33 cellular contexts compared by ENCODE assay signal in the genomic region with DNA sequence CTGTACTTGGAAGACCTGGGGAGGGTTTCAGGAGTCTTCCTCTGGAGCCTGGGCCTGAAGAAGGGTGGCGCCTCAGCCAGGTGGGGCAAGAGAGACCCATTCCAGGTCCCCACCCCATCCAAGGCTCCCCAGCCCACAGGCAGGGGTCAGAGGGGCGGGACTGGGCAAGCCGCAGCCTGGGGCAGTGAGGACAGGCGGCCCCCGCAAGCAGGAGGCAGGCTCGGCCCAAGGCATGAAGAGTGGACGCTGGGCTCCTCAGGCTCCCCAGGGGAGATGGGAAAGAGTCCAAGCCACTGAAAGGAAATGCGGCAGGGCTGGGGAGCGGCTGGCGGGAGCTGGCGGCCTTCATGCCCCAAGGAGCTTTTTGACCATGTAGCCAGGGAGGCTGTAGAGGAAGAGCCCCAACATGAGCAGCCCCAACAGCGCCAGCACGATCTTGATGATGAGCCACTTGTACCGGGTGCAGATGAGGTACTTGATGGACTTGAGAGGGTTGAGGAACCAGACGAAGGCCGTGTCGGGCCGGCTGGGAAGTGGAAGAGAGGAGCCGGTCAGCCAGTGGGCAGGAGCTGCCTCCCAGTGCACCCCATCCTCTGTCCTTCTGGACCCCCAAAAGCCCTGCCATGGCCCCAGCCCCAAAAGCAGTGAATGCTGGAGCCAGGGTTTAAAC. TPM values are rescaled to one million over a fixed set of nuclear protein-coding genes. Genes with fewer than 3 reads are reported as not detected.
DNase-seq lines count a peak whose midpoint lies in the region; ATAC-seq, FAIRE-seq and TF ChIP-seq lines count a peak whose summit lies in the region.
"Had no signal": no experiment of that assay in that cellular context is flagged by ENCODE, and none has a peak within 500 bp of the region (broad histone marks: within the 10 kb centered on the region; RNA-seq: fewer than 3 reads in every experiment).

No MANE protein-coding gene starts in this region.

- in situ Hi-C loops in GM13977 (cut with MboI; ENCODE audit: low pct_unique_long_range_greater_than_20kb, low sequenced_read_pairs, unreplicated experiment): loop anchor here (25.0 kb wide), 1 partner anchor 496 kb away; no protein-coding TSS in a partner anchor

- H3K27ac ChIP-seq in neural progenitor cell (no peak overlapping the region), substantia nigra (ENCODE audit: low read depth, low read length, poor library complexity, severe bottlenecking) (no peak overlapping the region)
- H3K27ac ChIP-seq: adrenal gland, KMS-11, ovary had no signal

- H3K4me2 ChIP-seq in neural progenitor cell: peak overlapping the region; percentile 18
- H3K4me2 ChIP-seq: KMS-11, SK-N-SH had no signal

- no peaks in the 10 kb centered on the region for H4K20me1 ChIP-seq in neural progenitor cell (ENCODE audit: low read depth)

- no peaks in the 10 kb centered on the region for H3K9me3 ChIP-seq in neural progenitor cell (ENCODE audit: low read depth)
- H3K9me3 ChIP-seq: A549, adrenal gland, mucosa of descending colon, ovary, SK-N-SH had no signal

- TF ChIP-seq POLR2A in H54 (IDR thresholded peaks at IDR 0.05; ENCODE audit: low read depth, low read length): no peak

- peak; percentile 46 for DNase-seq in activated effector memory CD4-positive, alpha-beta T cell treated with anti-CD3 and anti-CD28 coated beads, Interleukin-2, amount 50 U/mL, for 16 hours
- DNase-seq in activated effector memory CD4-positive, alpha-beta T cell treated with Interleukin-2 at 50 U/mL for 16 hours: no peak
- DNase-seq in astrocyte of the hippocampus (ENCODE audit: low read depth, low spot score) (peak; percentile 31), neural progenitor cell (ENCODE audit: low spot score) (no peak), GM13977 (ENCODE audit: low spot score) (no peak), H54 (ENCODE audit: insufficient read length, low spot score) (no peak), substantia nigra (lab: John Stamatoyannopoulos, UW) (no peak)
- DNase-seq: activated CD4-positive, alpha-beta T cell treated with anti-CD3 and anti-CD28 coated beads for 48 hours; activated naive CD4-positive, alpha-beta T cell; activated T-cell treated with anti-CD3 and anti-CD28 coated beads, Interleukin-2, amount 50 U/mL, for 4 hours; CD4-positive, alpha-beta memory T cell; effector CD8-positive, alpha-beta T cell; erythroblast; H7; mucosa of descending colon; NCI-H2081; NCI-H748 treated with DMSO at 0.1 percent for 48 hours; retina; SK-N-SH; stimulated activated CD4-positive, alpha-beta T cell treated with anti-CD3 and anti-CD28 coated beads, Interleukin-12 subunit alpha, Interleukin-12 subunit beta, amount 100 ng/mL, for 4 hours; stimulated activated CD4-positive, alpha-beta T cell treated with anti-CD3 and anti-CD28 coated beads, Interleukin-4, amount 100 ng/mL, for 1 hour; T-helper 17 cell had no signal

- H3F3A ChIP-seq in neural progenitor cell (ENCODE audit: low read depth): peaks cover 4% of the 10 kb centered on the region

- H3K27me3 ChIP-seq in neural progenitor cell: no peaks in the 10 kb centered on the region
- H3K27me3 ChIP-seq: adrenal gland, ovary had no signal

- FAIRE-seq in H54 (lab: Jason Lieb, UNC): no peak
- FAIRE-seq: A549, HTR-8/SVneo, urothelium cell line had no signal

- TF ChIP-seq CTCF in neural progenitor cell (IDR thresholded peaks at IDR 0.05) (no peak), GM13977 (IDR thresholded peaks at IDR 0.05; ENCODE audit: extremely low read depth, insufficient read depth, missing control alignments) (no peak)

- no peak overlapping the region for H3K9ac ChIP-seq in neural progenitor cell
- H3K9ac ChIP-seq: KMS-11, SK-N-SH had no signal

- peaks cover 41% of the 10 kb centered on the region for H3K4me1 Mint-ChIP-seq in neural progenitor cell

- no peak overlapping the region for H3K4me3 ChIP-seq in neural progenitor cell
- H3K4me3 ChIP-seq: A549, adrenal gland, lung, mucosa of descending colon, ovary had no signal

- H3K27me3 Mint-ChIP-seq in neural progenitor cell (ENCODE audit: insufficient read depth, low read depth): peaks cover 11% of the 10 kb centered on the region

- no peaks in the 10 kb centered on the region for H3K9me3 Mint-ChIP-seq in neural progenitor cell
- H3K9me3 Mint-ChIP-seq: activated T-cell treated with anti-CD3 and anti-CD28 coated beads, Interleukin-2, amount 50 U/mL, for 4 hours; natural killer cell treated with Interleukin-12 subunit alpha and Interleukin-12 subunit beta and Interleukin-15 and Interleukin-18, amount 100 ng/mL, for 72 hours; stimulated activated effector memory CD8-positive, alpha-beta T cell treated with anti-CD3 and anti-CD28 coated beads, Interleukin-12 subunit alpha, Interleukin-12 subunit beta, amount 100 ng/mL, for 72 hours had no signal

- H3K36me3 ChIP-seq in neural progenitor cell: no peaks in the 10 kb centered on the region
- H3K36me3 ChIP-seq: adrenal gland, ovary had no signal

- peaks cover 3% of the 10 kb centered on the region for H3K36me3 Mint-ChIP-seq in neural progenitor cell
- H3K36me3 Mint-ChIP-seq: CD4-positive, alpha-beta memory T cell; natural killer cell treated with Interleukin-12 subunit alpha and Interleukin-12 subunit beta and Interleukin-15 and Interleukin-18, amount 100 ng/mL, for 72 hours; stimulated activated effector memory CD8-positive, alpha-beta T cell treated with anti-CD3 and anti-CD28 coated beads, Interleukin-12 subunit alpha, Interleukin-12 subunit beta, amount 100 ng/mL, for 72 hours had no signal

- ATAC-seq in SK-N-SH treated with all-trans-retinoic acid at 6 μM for 48 hours: no peak
- ATAC-seq: activated T-cell treated with anti-CD3 and anti-CD28 coated beads, Interleukin-2, amount 50 U/mL, for 4 hours; mucosa of descending colon; natural killer cell treated with Interleukin-12 subunit alpha and Interleukin-12 subunit beta and Interleukin-15 and Interleukin-18, amount 100 ng/mL, for 72 hours; stimulated activated effector memory CD8-positive, alpha-beta T cell treated with anti-CD3 and anti-CD28 coated beads, Interleukin-12 subunit alpha, Interleukin-12 subunit beta, amount 100 ng/mL, for 72 hours; T-helper 17 cell had no signal

- no peak overlapping the region for H3K4me3 Mint-ChIP-seq in neural progenitor cell
- H3K4me3 Mint-ChIP-seq: activated T-cell treated with anti-CD3 and anti-CD28 coated beads, Interleukin-2, amount 50 U/mL, for 4 hours; CD4-positive, alpha-beta memory T cell; natural killer cell treated with Interleukin-12 subunit alpha and Interleukin-12 subunit beta and Interleukin-15 and Interleukin-18, amount 100 ng/mL, for 72 hours; stimulated activated effector memory CD8-positive, alpha-beta T cell treated with anti-CD3 and anti-CD28 coated beads, Interleukin-12 subunit alpha, Interleukin-12 subunit beta, amount 100 ng/mL, for 72 hours; T-helper 17 cell had no signal

- H3K4me1 ChIP-seq in neural progenitor cell: peaks cover 19% of the 10 kb centered on the region

- H3K79me2 ChIP-seq in neural progenitor cell (ENCODE audit: low read depth): no peaks in the 10 kb centered on the region

- no peak overlapping the region for H2AFZ ChIP-seq in neural progenitor cell (replicated peaks)

- no peak overlapping the region for H3K27ac Mint-ChIP-seq in neural progenitor cell
- H3K27ac Mint-ChIP-seq: CD4-positive, alpha-beta memory T cell; natural killer cell treated with Interleukin-12 subunit alpha and Interleukin-12 subunit beta and Interleukin-15 and Interleukin-18, amount 100 ng/mL, for 72 hours; stimulated activated effector memory CD8-positive, alpha-beta T cell treated with anti-CD3 and anti-CD28 coated beads, Interleukin-12 subunit alpha, Interleukin-12 subunit beta, amount 100 ng/mL, for 72 hours; T-helper 17 cell had no signal

TF ChIP-seq in SK-N-SH treated with all-trans-retinoic acid at 6 μM for 48 hours, 23 proteins besides CTCF, POLR2A, EP300 and RAD21:
- TF ChIP-seq BACH2 (CRISPR knock-in tag; IDR thresholded peaks at IDR 0.05; ENCODE audit: borderline replicate concordance): no peak
- no peak for TF ChIP-seq ZNF8 (CRISPR knock-in tag; IDR thresholded peaks at IDR 0.05)
- no peak for TF ChIP-seq SNAI2 (CRISPR knock-in tag; IDR thresholded peaks at IDR 0.05)

RNA-seq across cellular contexts. Expression of gene OTOF, which starts 20.1 kb away (rescaled TPM):
- 0.36 and 0.84 TPM in 2 replicates for total RNA-seq in neural progenitor cell (ENCODE audit: low replicate concordance)
- total RNA-seq: kidney epithelial cell had no signal

RNA-seq across cellular contexts. Expression of gene DRC1, which starts 56.1 kb away (rescaled TPM):
- 0.56 TPM in 1 of 2 replicates, not detected in the other for total RNA-seq in neural progenitor cell (ENCODE audit: low replicate concordance)
- total RNA-seq: activated T-cell treated with anti-CD3 and anti-CD28 coated beads, Interleukin-2, amount 50 U/mL, for 4 hours; CD4-positive, alpha-beta memory T cell; mucosa of descending colon; natural killer cell treated with Interleukin-12 subunit alpha and Interleukin-12 subunit beta and Interleukin-15 and Interleukin-18, amount 100 ng/mL, for 72 hours; T-helper 17 cell had no signal

Comparison
In these comparisons a context has a peak if more than half of its experiments do, and no peak if none do; other contexts are left out.
1. DNase-seq: peak in activated effector memory CD4-positive, alpha-beta T cell treated with anti-CD3 and anti-CD28 coated beads, Interleukin-2, amount 50 U/mL, for 16 hours (single experiment) and astrocyte of the hippocampus (single experiment); none in activated effector memory CD4-positive, alpha-beta T cell treated with Interleukin-2 at 50 U/mL for 16 hours (single experiment), neural progenitor cell (single experiment), GM13977 (single experiment), H54 (single experiment) and substantia nigra (0 of 49).